8 cellular contexts compared by ENCODE assay signal in genomic region chr12:51592034-51592705, GRCh38. TPM values are rescaled to one million over a fixed set of nuclear protein-coding genes. Genes with fewer than 3 reads are reported as not detected.
A peak's percentile ranks its signal among the peaks of the same experiment; 100 is the strongest.
DNase-seq lines count a peak whose midpoint lies in the region; ATAC-seq lines count a peak whose summit lies in the region.
"Had no signal": no experiment of that assay in that cellular context is flagged by ENCODE, and none has a peak within 500 bp of the region (broad histone marks: within the 10 kb centered on the region; RNA-seq: fewer than 3 reads in every experiment).

No MANE protein-coding gene starts in this region.

- H2BK120ac ChIP-seq in neuronal stem cell (ENCODE audit: low read depth, low read length): no peak overlapping the region

- H2BK12ac ChIP-seq in neuronal stem cell (ENCODE audit: low read length): no peak overlapping the region

- peaks cover 44 to 66% of the 10 kb centered on the region in 2 donors for H3K27me3 Mint-ChIP-seq in effector memory CD8-positive, alpha-beta T cell

- no peaks in the 10 kb centered on the region for H3K9me3 Mint-ChIP-seq in effector memory CD8-positive, alpha-beta T cell

- no CpG with 5 or more reads among the region's 11 CpGs for WGBS in neuronal stem cell (ENCODE audit: extremely low coverage in 2 of 2, insufficient read length in 2 of 2, insufficient replicate concordance in 1 of 2), 2 donors

- H3K4ac ChIP-seq in neuronal stem cell (ENCODE audit: low read length): no peak overlapping the region

- peak; percentile 89 for DNase-seq in ELR (ENCODE audit: low read depth)
- DNase-seq in NCI-H226: peak; percentile 79
- DNase-seq in effector memory CD8-positive, alpha-beta T cell: no peak
- DNase-seq in neuronal stem cell (ENCODE audit: low spot score): peak; percentile 6
- no peak for DNase-seq in NCI-H2196 (lab: John Stamatoyannopoulos, UW; ENCODE audit: unreplicated experiment)
- no peak for DNase-seq in NCI-H187 (lab: John Stamatoyannopoulos, UW)
- DNase-seq: NCI-H1436 treated with DMSO at 0.1 percent for 48 hours had no signal

- no peak overlapping the region for H3K27ac ChIP-seq in neuronal stem cell (replicated peaks; ENCODE audit: low read length)

- H3K14ac ChIP-seq in neuronal stem cell (ENCODE audit: low read length): no peak overlapping the region

- peak overlapping the region in 1 of 2 donors; percentile 89 for H3K4me3 ChIP-seq in neuronal stem cell (ENCODE audit: low read length in 2 of 2)

- H3K4me3 Mint-ChIP-seq in effector memory CD8-positive, alpha-beta T cell: peak overlapping the region; percentile 80 to 85

- H3K9me3 ChIP-seq in neuronal stem cell (replicated peaks in 1 of 2; ENCODE audit: control insufficient read depth in 2 of 2, insufficient read depth in 1 of 2, low read depth in 1 of 2, low read length in 2 of 2): no peaks in the 10 kb centered on the region

- no peak overlapping the region for H2AK5ac ChIP-seq in neuronal stem cell (ENCODE audit: low read depth, low read length)

- no peak for ATAC-seq in effector memory CD8-positive, alpha-beta T cell (replicated peaks)
- no peak for ATAC-seq in HG03039 (IDR thresholded peaks at IDR 0.05; ENCODE audit: unreplicated experiment)

- H3K4me1 ChIP-seq in neuronal stem cell (ENCODE audit: control insufficient read depth in 2 of 2, insufficient read depth in 1 of 2, low read depth in 1 of 2, low read length in 2 of 2): peaks cover 8 to 16% of the 10 kb centered on the region in 2 donors

- H4K91ac ChIP-seq in neuronal stem cell (ENCODE audit: low read depth, low read length, poor library complexity): no peak overlapping the region

- no peak overlapping the region for H4K8ac ChIP-seq in neuronal stem cell (ENCODE audit: low read depth, low read length)

- peaks cover 0 to 3% of the 10 kb centered on the region in 2 donors for H3K36me3 ChIP-seq in neuronal stem cell (replicated peaks in 1 of 2; ENCODE audit: control insufficient read depth in 2 of 2, insufficient read depth in 2 of 2, low read length in 2 of 2)

- peak overlapping the region; percentile 17 to 44 for H3K27ac Mint-ChIP-seq in effector memory CD8-positive, alpha-beta T cell

- H3K18ac ChIP-seq in neuronal stem cell (ENCODE audit: low read length): no peak overlapping the region

- no peaks in the 10 kb centered on the region for H3K79me1 ChIP-seq in neuronal stem cell (ENCODE audit: low read depth, low read length)

- H3K36me3 Mint-ChIP-seq in effector memory CD8-positive, alpha-beta T cell (ENCODE audit: insufficient read depth): peaks cover 2% of the 10 kb centered on the region

- H2AFZ ChIP-seq in neuronal stem cell (ENCODE audit: low read length): no peak overlapping the region

- no peak overlapping the region for H3K4me2 ChIP-seq in neuronal stem cell (ENCODE audit: insufficient read depth, low read length, poor library complexity, severe bottlenecking)

- H3K4me1 Mint-ChIP-seq in effector memory CD8-positive, alpha-beta T cell (ENCODE audit: low read depth in 2 of 2): peaks cover 17 to 22% of the 10 kb centered on the region in 2 donors

- H3K9ac ChIP-seq in neuronal stem cell (ENCODE audit: low read depth, low read length, poor library complexity): no peak overlapping the region

- H3K27me3 ChIP-seq in neuronal stem cell (ENCODE audit: control insufficient read depth in 3 of 3, insufficient read depth in 3 of 3, low read depth in 1 of 3, low read length in 3 of 3): peaks cover 0 to 11% (median 0%) of the 10 kb centered on the region in 3 experiments

- H3K23ac ChIP-seq in neuronal stem cell (ENCODE audit: low read depth, low read length, poor library complexity): no peak overlapping the region

- no peak overlapping the region for H2BK15ac ChIP-seq in neuronal stem cell (ENCODE audit: low read length)

- H2BK5ac ChIP-seq in neuronal stem cell (ENCODE audit: low read length): no peak overlapping the region

RNA-seq across cellular contexts. Expression of gene SCN8A, which starts 1.1 kb away (rescaled TPM):
- polyA plus RNA-seq in neuronal stem cell (2013, experiment 1 of 2): 1.8 TPM
- polyA plus RNA-seq in neuronal stem cell (2013, experiment 2 of 2): 1.9 TPM

Comparison
In these comparisons a context has a peak if more than half of its experiments do, and no peak if none do; other contexts are left out.
1. DNase-seq: peak in ELR (single experiment), NCI-H226 (single experiment) and neuronal stem cell (single experiment); none in effector memory CD8-positive, alpha-beta T cell (0 of 3), NCI-H2196 (single experiment) and NCI-H187 (0 of 2).